16 cellular contexts compared by ENCODE assay signal in genomic region chr6:7183707-7184106, GRCh38.
DNase-seq lines count a peak whose midpoint lies in the region; ATAC-seq and TF ChIP-seq lines count a peak whose summit lies in the region.
"Had no signal": no experiment of that assay in that cellular context is flagged by ENCODE, and none has a peak within 500 bp of the region (broad histone marks: within the 10 kb centered on the region; RNA-seq: fewer than 3 reads in every experiment).

No MANE protein-coding gene starts in this region.

- H3K4me1 Mint-ChIP-seq in CD14-positive monocyte, result peaks cover 34% of the 10 kb centered on the region
- H3K4me1 Mint-ChIP-seq in T-helper 17 cell, result peaks cover 6% of the 10 kb centered on the region

- intact Hi-C loops in CD14-positive monocyte (cut with micrococcal nuclease), result loop anchor here in 1 of 2 donors (10.0 kb wide), 1 partner anchor 79 kb away; the partner anchor contains the start of gene RREB1

- ATAC-seq in T-helper 17 cell, result no peak
- peak; percentile 65 for ATAC-seq in esophagus mucosa
- ATAC-seq in left lobe of liver, result peak; percentile 23
- ATAC-seq in GM21423 (IDR thresholded peaks at IDR 0.05; ENCODE audit: unreplicated experiment), result no peak
- no peak for ATAC-seq in HG03025 (IDR thresholded peaks at IDR 0.05; ENCODE audit: low FRiP score, unreplicated experiment)
- ATAC-seq in GM21717 (IDR thresholded peaks at IDR 0.05; ENCODE audit: unreplicated experiment), result no peak
- ATAC-seq: HCT116, K562 had no signal

- no peak for TF ChIP-seq CTCF in CD14-positive monocyte (IDR thresholded peaks at IDR 0.05)

- no peaks in the 10 kb centered on the region for H3K9me3 Mint-ChIP-seq in CD14-positive monocyte

- H3K9me3 ChIP-seq in T-helper 17 cell (ENCODE audit: control insufficient read depth, low read length, poor library complexity, severe bottlenecking), result no peaks in the 10 kb centered on the region
- H3K9me3 ChIP-seq: Peyer's patch had no signal

- H3K36me3 Mint-ChIP-seq in CD14-positive monocyte (peaks cover 75 to 78% of the 10 kb centered on the region in 2 donors), T-helper 17 cell (ENCODE audit: low read depth) (peaks cover 8% of the 10 kb centered on the region)

- no peak overlapping the region for H3K4me3 Mint-ChIP-seq in CD14-positive monocyte
- no peak overlapping the region for H3K4me3 Mint-ChIP-seq in T-helper 17 cell

- H3K27ac Mint-ChIP-seq in CD14-positive monocyte (peak overlapping the region in 6 of 7 donors; percentile 3 to 76 (median 23)), T-helper 17 cell (peak overlapping the region; percentile 34)

- no peak for DNase-seq in CD14-positive monocyte (ENCODE audit: low spot score)
- DNase-seq in T-helper 17 cell, result no peak
- DNase-seq in left lobe of liver (ENCODE audit: low spot score), result no peak
- no peak for DNase-seq in foreskin melanocyte
- DNase-seq: DMS79 treated with DMSO at 0.1 percent for 48 hours, GM23248, NCI-H146, NCI-H446, Peyer's patch, SHP77 treated with DMSO at 0.1 percent for 48 hours had no signal

- H3K27me3 Mint-ChIP-seq in CD14-positive monocyte (ENCODE audit: low read depth in 3 of 3) (no peaks in the 10 kb centered on the region), T-helper 17 cell (no peaks in the 10 kb centered on the region)

Comparison
In these comparisons a context has a peak if more than half of its experiments do, and no peak if none do; other contexts are left out.
1. ATAC-seq: peak in esophagus mucosa (single experiment) and left lobe of liver (single experiment); none in T-helper 17 cell (single experiment), GM21423 (single experiment), HG03025 (single experiment) and GM21717 (single experiment).